In genomic region chr19:1076046-1076386, GRCh38 we compare ENCODE assay signal across 10 cellular contexts. TPM values are rescaled to one million over a fixed set of nuclear protein-coding genes. Genes with fewer than 3 reads are reported as not detected.
DNase-seq lines count a peak whose midpoint lies in the region; ATAC-seq and TF ChIP-seq lines count a peak whose summit lies in the region.
"Had no signal": no experiment of that assay in that cellular context is flagged by ENCODE, and none has a peak within 500 bp of the region (broad histone marks: within the 10 kb centered on the region; RNA-seq: fewer than 3 reads in every experiment).

No MANE protein-coding gene starts in this region.

- intact Hi-C loops in MCF 10A (cut with micrococcal nuclease) (no loop called here), breast epithelium (cut with DNase I; ENCODE audit: low total_unique reads) (no loop called here), upper lobe of right lung (cut with DNase I) (no loop called here)

- POLR2A ChIA-PET in MCF 10A (lab: Yijun Ruan, JAX) = interaction anchor here (0.6 to 4.2 kb wide), 9 partner anchors 9 to 128 kb away, joined by 3 to 20 read pairs (median 5); partner anchors contain the start of gene CNN2

- no peaks in the 10 kb centered on the region for H3K27me3 Mint-ChIP-seq in MCF 10A (ENCODE audit: insufficient read depth, unreplicated experiment)
- no peaks in the 10 kb centered on the region for H3K27me3 Mint-ChIP-seq in T-helper 17 cell

- BruUV-seq in MCF 10A (replicated peaks; lab: Mats Ljungman, UMichigan) = no TSS peak

- no peak overlapping the region for H3K4me3 ChIP-seq in breast epithelium
- no peak overlapping the region for H3K4me3 ChIP-seq in fibroblast of villous mesenchyme (ENCODE audit: low read depth, low read length)
- H3K4me3 ChIP-seq in upper lobe of right lung = no peak overlapping the region

- peaks cover 8% of the 10 kb centered on the region for H3K4me1 Mint-ChIP-seq in MCF 10A (ENCODE audit: insufficient read depth, unreplicated experiment)
- peaks cover 52% of the 10 kb centered on the region for H3K4me1 Mint-ChIP-seq in T-helper 17 cell

- H3K4me3 Mint-ChIP-seq in MCF 10A (ENCODE audit: unreplicated experiment) = peak overlapping the region; percentile 43
- H3K4me3 Mint-ChIP-seq in T-helper 17 cell = peak overlapping the region; percentile 86

- TF ChIP-seq CTCF in MCF 10A (IDR thresholded peaks at IDR 0.05; ENCODE audit: unreplicated experiment) = no peak
- TF ChIP-seq CTCF in breast epithelium (IDR thresholded peaks at IDR 0.05) = no peak
- TF ChIP-seq CTCF in fibroblast of villous mesenchyme (IDR thresholded peaks at IDR 0.05; ENCODE audit: insufficient read depth, low read depth, low read length) = no peak
- TF ChIP-seq CTCF in upper lobe of right lung (IDR thresholded peaks at IDR 0.05) = no peak

- no peak for TF ChIP-seq POLR2A in breast epithelium (IDR thresholded peaks at IDR 0.05)

- DNase-seq in MCF 10A (ENCODE audit: unreplicated experiment) (no peak), breast epithelium (ENCODE audit: low spot score in 2 of 2) (no peak), T-helper 17 cell (no peak), fibroblast of villous mesenchyme (ENCODE audit: low read depth) (peak; percentile 13), upper lobe of right lung (no peak), SW 1271 (lab: John Stamatoyannopoulos, UW) (no peak)
- no peak for DNase-seq in effector CD4-positive, alpha-beta T cell
- DNase-seq: Kasumi-1, OCI-M1 had no signal

- H3K36me3 ChIP-seq in breast epithelium (no peaks in the 10 kb centered on the region), upper lobe of right lung (peaks cover 16% of the 10 kb centered on the region)

- no peak overlapping the region for H3K27ac ChIP-seq in breast epithelium
- H3K27ac ChIP-seq in upper lobe of right lung = peak overlapping the region; percentile 65

- H3K27me3 ChIP-seq in breast epithelium (peaks cover 2% of the 10 kb centered on the region in 2 donors), upper lobe of right lung (no peaks in the 10 kb centered on the region)

- H3K9me3 ChIP-seq in breast epithelium (no peaks in the 10 kb centered on the region), T-helper 17 cell (ENCODE audit: control insufficient read depth, low read length, poor library complexity, severe bottlenecking) (no peaks in the 10 kb centered on the region), upper lobe of right lung (no peaks in the 10 kb centered on the region)

- CTCF ChIA-PET in MCF 10A (lab: Yijun Ruan, JAX) = no interaction called here

- H3K36me3 Mint-ChIP-seq in MCF 10A (ENCODE audit: insufficient read depth, unreplicated experiment) = peaks cover 12% of the 10 kb centered on the region
- peaks cover 9% of the 10 kb centered on the region for H3K36me3 Mint-ChIP-seq in T-helper 17 cell (ENCODE audit: low read depth)

- H3K27ac Mint-ChIP-seq in MCF 10A (ENCODE audit: low read depth, unreplicated experiment) (no peak overlapping the region), T-helper 17 cell (peak overlapping the region; percentile 97)

- H3K9me3 Mint-ChIP-seq in MCF 10A (ENCODE audit: unreplicated experiment) = no peaks in the 10 kb centered on the region

- H3K4me1 ChIP-seq in breast epithelium = no peaks in the 10 kb centered on the region
- H3K4me1 ChIP-seq in upper lobe of right lung = peaks cover 32% of the 10 kb centered on the region

- ATAC-seq in T-helper 17 cell (no peak), upper lobe of right lung (peak; percentile 2), HG03196 (IDR thresholded peaks at IDR 0.05; ENCODE audit: unreplicated experiment) (no peak)

RNA-seq across cellular contexts. Expression of gene ARHGAP45, which starts 9.0 kb away (rescaled TPM):
- 11.9 and 15.3 TPM in 2 replicates for total RNA-seq in MCF 10A (2022)
- total RNA-seq in breast epithelium = 10 to 100 TPM; 18.7 to 43.2 (median 23.9) TPM
- total RNA-seq in T-helper 17 cell = 100 to 1,000 TPM; 603 to 646 TPM
- total RNA-seq in fibroblast of villous mesenchyme = 0.43 and 0.97 TPM in 2 replicates
- 98.2 TPM for total RNA-seq in upper lobe of right lung

RNA-seq across cellular contexts. Expression of gene POLR2E, which starts 19.2 kb away (rescaled TPM):
- total RNA-seq in MCF 10A (2022) (184 and 201 TPM in 2 replicates), breast epithelium (100 to 1,000 TPM in 1 of 3 donors, 10 to 100 TPM in 2; 65.9 to 175 (median 89.1) TPM), T-helper 17 cell (10 to 100 TPM; 63.8 to 81.4 TPM), fibroblast of villous mesenchyme (69.5 and 71.2 TPM in 2 replicates), upper lobe of right lung (155 TPM)

RNA-seq across cellular contexts. Expression of gene GPX4, which starts 27.8 kb away (rescaled TPM):
- total RNA-seq in MCF 10A (2022) (179 and 191 TPM in 2 replicates), breast epithelium (1,000 to 10,000 TPM in 1 of 3 donors, 100 to 1,000 TPM in 2; 357 to 1,796 (median 492) TPM), T-helper 17 cell (100 to 1,000 TPM; 184 to 187 TPM), fibroblast of villous mesenchyme (254 and 337 TPM in 2 replicates), upper lobe of right lung (387 TPM)

RNA-seq across cellular contexts. Expression of gene ABCA7, which starts 36.1 kb away (rescaled TPM):
- total RNA-seq in MCF 10A (2022) (10.3 and 18.2 TPM in 2 replicates), breast epithelium (10 to 100 TPM in 2 of 3 donors, 1 to 10 TPM in 1; 8.0 to 31.8 (median 26.5) TPM), T-helper 17 cell (100 to 1,000 TPM; 107 to 112 TPM), fibroblast of villous mesenchyme (11.2 and 13.9 TPM in 2 replicates), upper lobe of right lung (51.0 TPM)

RNA-seq across cellular contexts. Expression of gene CNN2, which starts 49.6 kb away (rescaled TPM):
- total RNA-seq in MCF 10A (2022) (112 and 166 TPM in 2 replicates), breast epithelium (10 to 100 TPM; 70.4 to 74.1 (median 70.7) TPM), T-helper 17 cell (100 to 1,000 TPM; 263 to 301 TPM), fibroblast of villous mesenchyme (508 and 544 TPM in 2 replicates), upper lobe of right lung (220 TPM)
